ENCODE assay signal across 14 cellular contexts in genomic region chr1:91795601-91796389, GRCh38.
DNase-seq lines count a peak whose midpoint lies in the region; ATAC-seq and TF ChIP-seq lines count a peak whose summit lies in the region.
"Had no signal": no experiment of that assay in that cellular context is flagged by ENCODE, and none has a peak within 500 bp of the region (broad histone marks: within the 10 kb centered on the region; RNA-seq: fewer than 3 reads in every experiment).

No MANE protein-coding gene starts in this region.

- no CpG with 5 or more reads among the region's 7 CpGs for WGBS in trophoblast cell (ENCODE audit: extremely low coverage, insufficient coverage, insufficient read length)

- no peak overlapping the region for H2BK12ac ChIP-seq in trophoblast cell (ENCODE audit: low read length)

- intact Hi-C loops in PC-9 (cut with micrococcal nuclease; ENCODE audit: unreplicated experiment): loop anchor here (1.0 to 5.0 kb wide), 4 partner anchors 58 to 263 kb away; partner anchors contain the start of gene TGFBR3

- BruUV-seq in PC-9 (replicated peaks; lab: Mats Ljungman, UMichigan): no TSS peak

- peaks cover 45% of the 10 kb centered on the region for H3F3A ChIP-seq in PC-9 (ENCODE audit: insufficient read depth, low read depth)

- H3K9me3 ChIP-seq in PC-9 (ENCODE audit: insufficient read depth, low read depth) (no peaks in the 10 kb centered on the region), trophoblast cell (ENCODE audit: insufficient read depth, low read depth, low read length) (no peaks in the 10 kb centered on the region)
- H3K9me3 ChIP-seq: SK-N-SH had no signal

- no peak overlapping the region for H3K4ac ChIP-seq in trophoblast cell (ENCODE audit: low read depth, low read length)

- no peaks in the 10 kb centered on the region for H4K20me1 ChIP-seq in PC-9 (ENCODE audit: insufficient read depth)

- H3K14ac ChIP-seq in trophoblast cell (ENCODE audit: low read length): no peak overlapping the region

- H2AFZ ChIP-seq in PC-9: peak overlapping the region; percentile 60
- no peak overlapping the region for H2AFZ ChIP-seq in trophoblast cell (ENCODE audit: insufficient read depth, low read length, poor library complexity)

- H4K91ac ChIP-seq in trophoblast cell (ENCODE audit: low read depth, low read length): no peak overlapping the region

- H3K4me1 ChIP-seq in PC-9 (replicated peaks; ENCODE audit: insufficient read depth) (peaks cover 35% of the 10 kb centered on the region), trophoblast cell (ENCODE audit: control insufficient read depth in 1 of 2, insufficient read depth in 2 of 2, low read length in 2 of 2) (peaks cover 0 to 2% of the 10 kb centered on the region in 2 experiments)

- H3K4me1 Mint-ChIP-seq in stimulated activated naive CD8-positive, alpha-beta T cell treated with anti-CD3 and anti-CD28 coated beads, Interleukin-15, amount 100 ng/mL, for 72 hours: peaks cover 48% of the 10 kb centered on the region

- no peaks in the 10 kb centered on the region for H3K9me2 ChIP-seq in PC-9 (ENCODE audit: insufficient read depth)
- H3K9me2 ChIP-seq: SK-N-SH had no signal

- no peak overlapping the region for H3K4me3 Mint-ChIP-seq in stimulated activated naive CD8-positive, alpha-beta T cell treated with anti-CD3 and anti-CD28 coated beads, Interleukin-15, amount 100 ng/mL, for 72 hours
- H3K4me3 Mint-ChIP-seq: activated naive CD4-positive, alpha-beta T cell treated with anti-CD3 and anti-CD28 coated beads, Interleukin-2, amount 10 ng/mL, durations not matched to agents 7 days and 5 days had no signal

- H3K27ac ChIP-seq in PC-9 (peak overlapping the region; percentile 80), trophoblast cell (ENCODE audit: low read depth, low read length) (no peak overlapping the region)

- TF ChIP-seq CTCF in AG09319 (IDR thresholded peaks at IDR 0.05; ENCODE audit: low read depth, low read length) (no peak), PC-9 (conservative IDR thresholded peaks at IDR 0.05) (no peak)

- H3K27me3 ChIP-seq in PC-9 (ENCODE audit: insufficient read depth, low read depth) (no peaks in the 10 kb centered on the region), trophoblast cell (ENCODE audit: insufficient read depth, low read length) (no peaks in the 10 kb centered on the region)

- H3K27me3 Mint-ChIP-seq in stimulated activated naive CD8-positive, alpha-beta T cell treated with anti-CD3 and anti-CD28 coated beads, Interleukin-15, amount 100 ng/mL, for 72 hours: no peaks in the 10 kb centered on the region

- H3K36me3 ChIP-seq in PC-9 (ENCODE audit: low read depth) (no peaks in the 10 kb centered on the region), trophoblast cell (ENCODE audit: control insufficient read depth in 1 of 2, insufficient read depth in 2 of 2, low read length in 2 of 2) (no peaks in the 10 kb centered on the region)

- no peak overlapping the region for H2BK120ac ChIP-seq in trophoblast cell (ENCODE audit: insufficient read depth, low read length, poor library complexity)

- H3K4me3 ChIP-seq in PC-9 (peak overlapping the region; percentile 38), trophoblast cell (ENCODE audit: low read depth, low read length) (no peak overlapping the region)

- H4K8ac ChIP-seq in trophoblast cell (ENCODE audit: low read depth, low read length): no peak overlapping the region

- H3K9ac ChIP-seq in trophoblast cell (ENCODE audit: low read length): no peak overlapping the region
- H3K9ac ChIP-seq: SK-N-SH had no signal

- H3K79me1 ChIP-seq in trophoblast cell (ENCODE audit: low read length): peaks cover 1% of the 10 kb centered on the region

- peak overlapping the region; percentile 78 for H3K4me2 ChIP-seq in PC-9
- H3K4me2 ChIP-seq in trophoblast cell (ENCODE audit: low read length): no peak overlapping the region
- H3K4me2 ChIP-seq: SK-N-SH had no signal

- H3K23ac ChIP-seq in trophoblast cell (ENCODE audit: low read length): no peak overlapping the region

- POLR2A ChIA-PET in PC-9 (lab: Charles Lee; ENCODE audit: unreplicated experiment): interaction anchor here (0.6 to 0.7 kb wide), 4 partner anchors 31 to 278 kb away, joined by 3 to 8 read pairs (median 4); no protein-coding TSS in a partner anchor

- H3K18ac ChIP-seq in trophoblast cell (ENCODE audit: low read length): no peak overlapping the region

- CTCF ChIA-PET in PC-9 (lab: Charles Lee): interaction anchor here (0.5 to 0.8 kb wide), 2 partner anchors 59 to 156 kb away, joined by 3 to 9 read pairs; no protein-coding TSS in a partner anchor

- H3K79me2 ChIP-seq in PC-9 (ENCODE audit: low read depth) (no peaks in the 10 kb centered on the region), trophoblast cell (ENCODE audit: control insufficient read depth, insufficient read depth, low read length, poor library complexity) (no peaks in the 10 kb centered on the region)

- no peaks in the 10 kb centered on the region for H3K9me3 Mint-ChIP-seq in stimulated activated naive CD8-positive, alpha-beta T cell treated with anti-CD3 and anti-CD28 coated beads, Interleukin-15, amount 100 ng/mL, for 72 hours

- no peak overlapping the region for H2AK5ac ChIP-seq in trophoblast cell (ENCODE audit: low read length)

- H3K27ac Mint-ChIP-seq in stimulated activated naive CD8-positive, alpha-beta T cell treated with anti-CD3 and anti-CD28 coated beads, Interleukin-15, amount 100 ng/mL, for 72 hours: no peak overlapping the region
- H3K27ac Mint-ChIP-seq: activated naive CD4-positive, alpha-beta T cell treated with anti-CD3 and anti-CD28 coated beads, Interleukin-2, amount 10 ng/mL, durations not matched to agents 7 days and 5 days had no signal

- no peak overlapping the region for H4K12ac ChIP-seq in trophoblast cell (ENCODE audit: low read depth, low read length)

- DNase-seq in AG09319 (ENCODE audit: extremely low read depth, low read depth): peak; percentile 86
- peak; percentile 43 to 98 for DNase-seq in PC-9
- peak; percentile 92 for DNase-seq in fibroblast of peridontal ligament (ENCODE audit: extremely low read depth)
- DNase-seq in trophoblast cell: peak; percentile 48 to 91
- no peak for DNase-seq in NCI-H2029 (lab: John Stamatoyannopoulos, UW)
- no peak for DNase-seq in stimulated activated naive CD8-positive, alpha-beta T cell treated with anti-CD3 and anti-CD28 coated beads, Interleukin-15, amount 100 ng/mL, for 72 hours
- no peak for DNase-seq in GOT3 (lab: John Stamatoyannopoulos, UW)
- DNase-seq in NCI-H1930 (lab: John Stamatoyannopoulos, UW): no peak
- DNase-seq: activated naive CD4-positive, alpha-beta T cell treated with anti-CD3 and anti-CD28 coated beads, Interleukin-2, amount 10 ng/mL, durations not matched to agents 7 days and 5 days; C1 segment of cervical spinal cord; KG1; left cardiac atrium; NCI-H69; SK-N-SH had no signal

- ATAC-seq in stimulated activated naive CD8-positive, alpha-beta T cell treated with anti-CD3 and anti-CD28 coated beads, Interleukin-15, amount 100 ng/mL, for 72 hours: no peak
- ATAC-seq: left cardiac atrium had no signal

- no peak overlapping the region for H2BK5ac ChIP-seq in trophoblast cell (ENCODE audit: low read depth, low read length, poor library complexity)

Comparison
In these comparisons a context has a peak if more than half of its experiments do, and no peak if none do; other contexts are left out.
1. DNase-seq: peak in AG09319 (single experiment), PC-9 (2 of 2), fibroblast of peridontal ligament (single experiment) and trophoblast cell (2 of 2); none in NCI-H2029 (single experiment), stimulated activated naive CD8-positive, alpha-beta T cell treated with anti-CD3 and anti-CD28 coated beads, Interleukin-15, amount 100 ng/mL, for 72 hours (0 of 2), GOT3 (single experiment) and NCI-H1930 (0 of 2).